ENCODE assay signal across 1 cellular context in genomic region chr5:113487779-113488644, GRCh38.
TF ChIP-seq lines count a peak whose summit lies in the region.

MCC (minus strand) TSS chr5:113488453.

TF ChIP-seq in HepG2, 621 proteins besides CTCF, POLR2A, EP300 and RAD21 (continued from another document):
- TF ChIP-seq CBFB (CRISPR knock-in tag; IDR thresholded peaks at IDR 0.05) (peak; percentile 77), MAX (IDR thresholded peaks at IDR 0.05) (peak; percentile 67), ZNF10 (CRISPR knock-in tag; IDR thresholded peaks at IDR 0.05; ENCODE audit: borderline replicate concordance, low read depth) (no peak), ZNF672 (CRISPR knock-in tag; IDR thresholded peaks at IDR 0.05) (no peak; the same call in 1 of the 2 replicates), KMT2B (CRISPR knock-in tag; IDR thresholded peaks at IDR 0.05) (peak; percentile 58; the same call in 1 of the 2 replicates), ZNF101 (CRISPR knock-in tag; IDR thresholded peaks at IDR 0.05; ENCODE audit: borderline replicate concordance, low read depth) (no peak), ETS1 (CRISPR knock-in tag; IDR thresholded peaks at IDR 0.05) (no peak), AHR (CRISPR knock-in tag; IDR thresholded peaks at IDR 0.05) (no peak), GATAD1 (CRISPR knock-in tag; IDR thresholded peaks at IDR 0.05) (peak; percentile 47; the same call in 1 of the 2 replicates), ZNF766 (CRISPR knock-in tag; IDR thresholded peaks at IDR 0.05; ENCODE audit: borderline replicate concordance) (no peak), CCDC6 (CRISPR knock-in tag; IDR thresholded peaks at IDR 0.05) (peak; percentile 44; the same call in 1 of the 2 replicates), EZH2 (conservative IDR thresholded peaks at IDR 0.05; ENCODE audit: low read depth, low read length) (peak; percentile 37; the same call in 1 of the 2 replicates), SOX5 (CRISPR knock-in tag; IDR thresholded peaks at IDR 0.05; ENCODE audit: borderline replicate concordance) (peak; percentile 8; the same call in 1 of the 2 replicates), HOXA3 (CRISPR knock-in tag; IDR thresholded peaks at IDR 0.05) (peak; percentile 73), ATF4 (CRISPR knock-in tag; IDR thresholded peaks at IDR 0.05) (peak in 1 of 2 experiments; percentile 68; a peak in 2 of 4 replicates), KDM5B (CRISPR knock-in tag; IDR thresholded peaks at IDR 0.05; ENCODE audit: borderline replicate concordance) (peak; percentile 54; the same call in 1 of the 2 replicates), ZFP1 (CRISPR knock-in tag; IDR thresholded peaks at IDR 0.05) (no peak), STAT6 (CRISPR knock-in tag; IDR thresholded peaks at IDR 0.05; ENCODE audit: borderline replicate concordance) (no peak), ZFX (CRISPR knock-in tag; IDR thresholded peaks at IDR 0.05; ENCODE audit: low read depth) (no peak), PITX1 (CRISPR knock-in tag; IDR thresholded peaks at IDR 0.05) (no peak), ZFP82 (CRISPR knock-in tag; IDR thresholded peaks at IDR 0.05; ENCODE audit: borderline replicate concordance) (no peak), CHD4 (IDR thresholded peaks at IDR 0.05; ENCODE audit: borderline replicate concordance, low read length) (no peak), CBX2 (IDR thresholded peaks at IDR 0.05; ENCODE audit: low read depth, low read length) (no peak), CBX2 (CRISPR knock-in tag; IDR thresholded peaks at IDR 0.05; ENCODE audit: low read depth) (no peak; the same call in 1 of the 2 replicates), JARID2 (CRISPR knock-in tag; IDR thresholded peaks at IDR 0.05; ENCODE audit: insufficient replicate concordance) (no peak), CREB3 (CRISPR knock-in tag; IDR thresholded peaks at IDR 0.05) (no peak), BORCS8-MEF2B (CRISPR knock-in tag; IDR thresholded peaks at IDR 0.05) (no peak; the same call in 1 of the 2 replicates), AHDC1 (CRISPR knock-in tag; IDR thresholded peaks at IDR 0.05; ENCODE audit: borderline replicate concordance) (no peak), SPEN (CRISPR knock-in tag; IDR thresholded peaks at IDR 0.05; ENCODE audit: low read depth) (no peak; the same call in 1 of the 2 replicates), ARID2 (CRISPR knock-in tag; IDR thresholded peaks at IDR 0.05; ENCODE audit: borderline replicate concordance) (no peak), SOX13 (IDR thresholded peaks at IDR 0.05) (no peak), SOX13 (CRISPR knock-in tag; conservative IDR thresholded peaks at IDR 0.05 in 1 of 2, IDR thresholded peaks at IDR 0.05 in 1 of 2) (0 out of 4 replicates have a peak, but pooled peaks of 1 of the 2 experiments have one; percentile 35), TAF1 (CRISPR knock-in tag; IDR thresholded peaks at IDR 0.05) (peak; percentile 52; the same call in 1 of the 2 replicates), ZNF557 (CRISPR knock-in tag; IDR thresholded peaks at IDR 0.05) (no peak), ATAD3A (CRISPR knock-in tag; IDR thresholded peaks at IDR 0.05) (no peak), ZNF136 (CRISPR knock-in tag; IDR thresholded peaks at IDR 0.05; ENCODE audit: low read depth) (no peak)
